9 cellular contexts compared by ENCODE assay signal in the genomic region with DNA sequence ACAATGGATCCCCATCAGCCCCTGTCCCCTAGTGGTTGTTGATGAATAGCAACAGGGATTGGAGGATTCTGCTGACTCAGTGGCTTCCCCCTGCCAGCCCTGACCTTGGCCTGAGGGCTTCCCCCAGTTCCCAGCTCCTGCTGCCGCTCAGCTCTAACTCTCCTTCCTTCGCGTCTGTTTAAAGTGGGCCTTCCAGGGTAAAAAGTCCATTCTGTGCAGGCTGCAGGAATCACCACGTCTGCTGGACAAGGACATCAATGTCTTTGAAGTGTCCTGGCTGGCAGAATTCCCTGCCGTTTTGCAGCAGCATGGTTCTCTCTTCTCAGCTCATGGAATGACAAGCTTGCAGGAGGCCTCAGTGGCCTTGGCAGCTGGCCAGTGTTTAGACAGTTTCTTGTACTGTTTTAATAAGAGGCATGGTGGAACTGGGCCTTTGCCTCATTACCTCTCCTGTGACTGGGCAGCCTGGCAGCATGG.
A peak's percentile ranks its signal among the peaks of the same experiment; 100 is the strongest.
DNase-seq lines count a peak whose midpoint lies in the region; ATAC-seq and TF ChIP-seq lines count a peak whose summit lies in the region.
"Had no signal": no experiment of that assay in that cellular context is flagged by ENCODE, and none has a peak within 500 bp of the region (broad histone marks: within the 10 kb centered on the region; RNA-seq: fewer than 3 reads in every experiment).

No MANE protein-coding gene starts in this region.

- no peak overlapping the region for H3K4me3 Mint-ChIP-seq in MCF 10A (ENCODE audit: unreplicated experiment)

- H3K27me3 Mint-ChIP-seq in MCF 10A (ENCODE audit: insufficient read depth, unreplicated experiment), result no peaks in the 10 kb centered on the region

- intact Hi-C loops in MCF 10A (cut with micrococcal nuclease), result no loop called here
- intact Hi-C loops in breast epithelium (cut with DNase I; ENCODE audit: low total_unique reads), result no loop called here
- intact Hi-C loops in left ventricle myocardium inferior (cut with micrococcal nuclease), result no loop called here
- intact Hi-C loops in lower lobe of right lung (cut with DNase I), result no loop called here

- H3K27ac ChIP-seq in breast epithelium (no peak overlapping the region), left ventricle myocardium inferior (replicated peaks) (peak overlapping the region; percentile 30), lower lobe of right lung (no peak overlapping the region)
- H3K27ac ChIP-seq: pancreas had no signal

- H3K4me3 ChIP-seq in breast epithelium (no peak overlapping the region), left ventricle myocardium inferior (no peak overlapping the region), lower lobe of right lung (no peak overlapping the region)
- H3K4me3 ChIP-seq: pancreas had no signal

- no peaks in the 10 kb centered on the region for H3K9me3 Mint-ChIP-seq in MCF 10A (ENCODE audit: unreplicated experiment)

- H3K4me1 Mint-ChIP-seq in MCF 10A (ENCODE audit: insufficient read depth, unreplicated experiment), result peaks cover 10% of the 10 kb centered on the region

- H3K9me3 ChIP-seq in breast epithelium, result peaks cover 0 to 5% of the 10 kb centered on the region in 2 donors
- H3K9me3 ChIP-seq in left ventricle myocardium inferior (replicated peaks), result peaks cover 5% of the 10 kb centered on the region
- H3K9me3 ChIP-seq in lower lobe of right lung, result no peaks in the 10 kb centered on the region
- H3K9me3 ChIP-seq: pancreas had no signal

- DNase-seq in MCF 10A (ENCODE audit: unreplicated experiment), result peak; percentile 41
- DNase-seq in breast epithelium (ENCODE audit: low spot score in 2 of 2), result no peak
- peak; percentile 28 for DNase-seq in SW480 (ENCODE audit: low spot score)
- peak; percentile 43 for DNase-seq in left ventricle myocardium inferior
- no peak for DNase-seq in lower lobe of right lung
- DNase-seq in central memory CD4-positive, alpha-beta T cell, result no peak
- no peak for DNase-seq in stimulated activated CD4-positive, alpha-beta T cell treated with anti-CD3 and anti-CD28 coated beads, Interleukin-4, amount 100 ng/mL, for 24 hours

- no peaks in the 10 kb centered on the region for H3K36me3 ChIP-seq in breast epithelium
- no peaks in the 10 kb centered on the region for H3K36me3 ChIP-seq in left ventricle myocardium inferior
- no peaks in the 10 kb centered on the region for H3K36me3 ChIP-seq in lower lobe of right lung
- H3K36me3 ChIP-seq: pancreas had no signal

- CTCF ChIA-PET in MCF 10A (lab: Yijun Ruan, JAX), result interaction anchor here (0.7 to 1.1 kb wide), 2 partner anchors 29 to 152 kb away, joined by 3 read pairs; a partner anchor contains a TSS

- no peak for TF ChIP-seq CTCF in MCF 10A (IDR thresholded peaks at IDR 0.05; ENCODE audit: unreplicated experiment)
- TF ChIP-seq CTCF in breast epithelium (IDR thresholded peaks at IDR 0.05), result no peak
- peak; percentile 27 for TF ChIP-seq CTCF in left ventricle myocardium inferior (IDR thresholded peaks at IDR 0.05; ENCODE audit: borderline replicate concordance)
- TF ChIP-seq CTCF in lower lobe of right lung (IDR thresholded peaks at IDR 0.05), result no peak

- POLR2A ChIA-PET in MCF 10A (lab: Yijun Ruan, JAX), result interaction anchor here (0.8 kb wide), 1 partner anchor 175 kb away, joined by 3 read pairs; no protein-coding TSS in a partner anchor

- no peaks in the 10 kb centered on the region for H3K36me3 Mint-ChIP-seq in MCF 10A (ENCODE audit: insufficient read depth, unreplicated experiment)

- no peak for TF ChIP-seq POLR2A in breast epithelium (IDR thresholded peaks at IDR 0.05)

- BruUV-seq in MCF 10A (replicated peaks; lab: Mats Ljungman, UMichigan), result no TSS peak

- H3K27me3 ChIP-seq in breast epithelium, result no peaks in the 10 kb centered on the region
- no peaks in the 10 kb centered on the region for H3K27me3 ChIP-seq in left ventricle myocardium inferior (ENCODE audit: low read depth)
- H3K27me3 ChIP-seq in lower lobe of right lung (ENCODE audit: low read depth), result no peaks in the 10 kb centered on the region
- H3K27me3 ChIP-seq: pancreas had no signal

- no peaks in the 10 kb centered on the region for H3K4me1 ChIP-seq in breast epithelium
- H3K4me1 ChIP-seq in left ventricle myocardium inferior, result peaks cover 10% of the 10 kb centered on the region
- H3K4me1 ChIP-seq in lower lobe of right lung, result no peaks in the 10 kb centered on the region
- H3K4me1 ChIP-seq: pancreas had no signal

- ATAC-seq in lower lobe of right lung, result no peak
- ATAC-seq in HG03280 (IDR thresholded peaks at IDR 0.05; ENCODE audit: unreplicated experiment), result no peak

- H3K27ac Mint-ChIP-seq in MCF 10A (ENCODE audit: low read depth, unreplicated experiment), result no peak overlapping the region

Comparison
In these comparisons a context has a peak if more than half of its experiments do, and no peak if none do; other contexts are left out.
1. DNase-seq: peak in MCF 10A (single experiment), SW480 (single experiment) and left ventricle myocardium inferior (single experiment); none in breast epithelium (0 of 2), lower lobe of right lung (single experiment), central memory CD4-positive, alpha-beta T cell (single experiment) and stimulated activated CD4-positive, alpha-beta T cell treated with anti-CD3 and anti-CD28 coated beads, Interleukin-4, amount 100 ng/mL, for 24 hours (single experiment).